Comparison of ENCODE assay signal across 13 cellular contexts in genomic region chr10:31886885-31887284, GRCh38. TPM values are rescaled to one million over a fixed set of nuclear protein-coding genes. Genes with fewer than 3 reads are reported as not detected.
DNase-seq lines count a peak whose midpoint lies in the region; ATAC-seq and TF ChIP-seq lines count a peak whose summit lies in the region.
"Had no signal": no experiment of that assay in that cellular context is flagged by ENCODE, and none has a peak within 500 bp of the region (broad histone marks: within the 10 kb centered on the region; RNA-seq: fewer than 3 reads in every experiment).

No MANE protein-coding gene starts in this region.

- DNase-seq in EH (ENCODE audit: low read depth) (peak; percentile 6), astrocyte of the spinal cord (ENCODE audit: low read depth, low spot score) (peak; percentile 21), left ventricle myocardium superior (no peak), kidney glomerular epithelial cell (lab: John Stamatoyannopoulos, UW) (no peak), epidermal melanocyte (ENCODE audit: insufficient read length, low spot score) (no peak)
- DNase-seq: H9, NCI-H1048, NCI-H1436 treated with DMSO at 0.1 percent for 48 hours, NCI-H2029 treated with DMSO at 0.1 percent for 48 hours, NCI-H510A treated with DMSO at 0.1 percent for 48 hours, PC-3 had no signal

- no peaks in the 10 kb centered on the region for H3K36me3 ChIP-seq in stomach smooth muscle (ENCODE audit: control insufficient read depth in 2 of 2, insufficient read depth in 2 of 2, low read length in 2 of 2)

- in situ Hi-C loops in astrocyte of the spinal cord (cut with HindIII; ENCODE audit: low sequenced_read_pairs), result no loop called here

- H3K27ac ChIP-seq in stomach smooth muscle (ENCODE audit: low read length), result no peak overlapping the region

- H3K4me1 ChIP-seq in stomach smooth muscle (ENCODE audit: control insufficient read depth, insufficient read depth, low read length), result peaks cover 13% of the 10 kb centered on the region

- ATAC-seq in left ventricle myocardium superior, result peak; percentile 89
- no peak for ATAC-seq in GM19452 (IDR thresholded peaks at IDR 0.05; ENCODE audit: unreplicated experiment)
- ATAC-seq: PC-3 had no signal

- no peak for TF ChIP-seq CTCF in astrocyte of the spinal cord (IDR thresholded peaks at IDR 0.05; ENCODE audit: low read depth, low read length)

- H3K9ac ChIP-seq in stomach smooth muscle (ENCODE audit: low read length in 2 of 2), result no peak overlapping the region

- H3K4me3 ChIP-seq in astrocyte of the spinal cord (ENCODE audit: low read depth, low read length) (no peak overlapping the region), stomach smooth muscle (ENCODE audit: low read length in 2 of 2) (peak overlapping the region; percentile 16 to 46)

- H3K27me3 ChIP-seq in stomach smooth muscle (ENCODE audit: control insufficient read depth in 1 of 2, insufficient read depth in 2 of 2, low read length in 2 of 2), result no peaks in the 10 kb centered on the region

- H3K9me3 ChIP-seq in stomach smooth muscle (ENCODE audit: control insufficient read depth in 2 of 2, low read length in 2 of 2), result no peaks in the 10 kb centered on the region

- intact Hi-C loops in left ventricle myocardium superior (cut with micrococcal nuclease), result no loop called here

RNA-seq across cellular contexts. Expression of gene ARHGAP12, which starts 41.7 kb away (rescaled TPM):
- 21.1 TPM for total RNA-seq in left ventricle myocardium superior

Comparison
In these comparisons a context has a peak if more than half of its experiments do, and no peak if none do; other contexts are left out.
1. DNase-seq: peak in EH (single experiment) and astrocyte of the spinal cord (single experiment); none in left ventricle myocardium superior (single experiment), kidney glomerular epithelial cell (single experiment) and epidermal melanocyte (single experiment).